Comparison of ENCODE assay signal across 8 cellular contexts in genomic region chr6:5025911-5026819, GRCh38. TPM values are rescaled to one million over a fixed set of nuclear protein-coding genes. Genes with fewer than 3 reads are reported as not detected.
DNase-seq lines count a peak whose midpoint lies in the region; ATAC-seq, FAIRE-seq and TF ChIP-seq lines count a peak whose summit lies in the region.

No MANE protein-coding gene starts in this region.

- no peak for ATAC-seq in activated naive CD4-positive, alpha-beta T cell treated with anti-CD3 and anti-CD28 coated beads, Interleukin-2, amount 50 U/mL, for 72 hours
- ATAC-seq in pancreas: peak; percentile 75 to 94 (median 88)
- no peak for ATAC-seq in GM19455 (IDR thresholded peaks at IDR 0.05; ENCODE audit: unreplicated experiment)
- no peak for ATAC-seq in HG03432 (IDR thresholded peaks at IDR 0.05; ENCODE audit: unreplicated experiment)
- ATAC-seq in HG03135 (IDR thresholded peaks at IDR 0.05; ENCODE audit: unreplicated experiment): no peak

- DNase-seq in DMS114 treated with DMSO at 0.1 percent for 48 hours (lab: John Stamatoyannopoulos, UW; ENCODE audit: unreplicated experiment) (peak; percentile 50), NCI-H187 treated with DMSO at 0.1 percent for 48 hours (lab: John Stamatoyannopoulos, UW) (peak; percentile 29), right atrium auricular region (ENCODE audit: low spot score) (peak; percentile 64), pancreas (peak in 5 of 6 donors; percentile 17 to 77 (median 34))
- DNase-seq in activated naive CD4-positive, alpha-beta T cell treated with anti-CD3 and anti-CD28 coated beads, Interleukin-2, amount 50 U/mL, for 72 hours (ENCODE audit: low spot score in 2 of 2): no peak

- peaks cover 4% of the 10 kb centered on the region in 2 donors for H3K9me3 Mint-ChIP-seq in activated naive CD4-positive, alpha-beta T cell treated with anti-CD3 and anti-CD28 coated beads, Interleukin-2, amount 50 U/mL, for 72 hours

- H3K36me3 ChIP-seq in right atrium auricular region: no peaks in the 10 kb centered on the region
- no peaks in the 10 kb centered on the region for H3K36me3 ChIP-seq in pancreas

- peak overlapping the region; percentile 4 to 22 for H3K27ac Mint-ChIP-seq in activated naive CD4-positive, alpha-beta T cell treated with anti-CD3 and anti-CD28 coated beads, Interleukin-2, amount 50 U/mL, for 72 hours

- H3K9me3 ChIP-seq in right atrium auricular region (no peaks in the 10 kb centered on the region), pancreas (no peaks in the 10 kb centered on the region)

- no peak for FAIRE-seq in pancreas (lab: Jason Lieb, UNC)

- H3K4me3 ChIP-seq in right atrium auricular region (peak overlapping the region; percentile 44 to 51), pancreas (peak overlapping the region; percentile 14 to 58 (median 44))

- H3K27me3 ChIP-seq in right atrium auricular region: no peaks in the 10 kb centered on the region
- H3K27me3 ChIP-seq in pancreas: no peaks in the 10 kb centered on the region

- intact Hi-C loops in pancreas (cut with DNase I): no loop called here

- WGBS in pancreas, 2 donors: 3% methylated on average over 34 to 35 of the region's 35 CpGs

- TF ChIP-seq CTCF in right atrium auricular region (IDR thresholded peaks at IDR 0.05) (peak in 1 of 2 donors; percentile 43), pancreas (IDR thresholded peaks at IDR 0.05) (no peak)

- peaks cover 0 to 6% of the 10 kb centered on the region in 2 donors for H3K36me3 Mint-ChIP-seq in activated naive CD4-positive, alpha-beta T cell treated with anti-CD3 and anti-CD28 coated beads, Interleukin-2, amount 50 U/mL, for 72 hours

- H3K4me1 ChIP-seq in right atrium auricular region (peaks cover 0 to 5% of the 10 kb centered on the region in 2 donors), pancreas (no peaks in the 10 kb centered on the region)

- H3K27ac ChIP-seq in right atrium auricular region (peak overlapping the region; percentile 60 to 70), pancreas (peak overlapping the region in 2 of 4 donors; percentile 4 to 34)

RNA-seq across cellular contexts. Expression of gene RPP40, which starts 22.3 kb away (rescaled TPM):
- total RNA-seq in activated naive CD4-positive, alpha-beta T cell treated with anti-CD3 and anti-CD28 coated beads, Interleukin-2, amount 50 U/mL, for 72 hours: 10 to 100 TPM in 1 of 2 donors, 1 to 10 TPM in 1; 6.0 to 15.5 TPM
- total RNA-seq in right atrium auricular region (1 to 10 TPM; 2.4 to 6.1 TPM), pancreas (1 to 10 TPM in 5 of 6 donors, under 1 TPM in 1; 0.97 to 3.7 (median 2.7) TPM)
- 1 to 10 TPM; 1.9 to 2.4 TPM for polyA plus RNA-seq in pancreas

RNA-seq across cellular contexts. Expression of gene PPP1R3G, which starts 59.0 kb away (rescaled TPM):
- total RNA-seq in activated naive CD4-positive, alpha-beta T cell treated with anti-CD3 and anti-CD28 coated beads, Interleukin-2, amount 50 U/mL, for 72 hours: under 1 TPM; 0.07 to 0.47 TPM
- total RNA-seq in right atrium auricular region (10 to 100 TPM in 1 of 2 donors, 1 to 10 TPM in 1; 8.8 to 16.4 TPM), pancreas (under 1 TPM in 4 of 6 donors, not detected in 2; 0.04 to 0.24 (median 0.07) TPM)
- polyA plus RNA-seq in pancreas: under 1 TPM; 0.08 to 0.09 TPM

Comparison
In these comparisons a context has a peak if more than half of its experiments do, and no peak if none do; other contexts are left out.
1. DNase-seq: peak in DMS114 treated with DMSO at 0.1 percent for 48 hours (single experiment), NCI-H187 treated with DMSO at 0.1 percent for 48 hours (single experiment), right atrium auricular region (single experiment) and pancreas (5 of 6); none in activated naive CD4-positive, alpha-beta T cell treated with anti-CD3 and anti-CD28 coated beads, Interleukin-2, amount 50 U/mL, for 72 hours (0 of 2).
2. ATAC-seq: peak in pancreas (4 of 4); none in activated naive CD4-positive, alpha-beta T cell treated with anti-CD3 and anti-CD28 coated beads, Interleukin-2, amount 50 U/mL, for 72 hours (0 of 2), GM19455 (single experiment), HG03432 (single experiment) and HG03135 (single experiment).
3. RNA of gene PPP1R3G, which starts 59.0 kb away (total RNA-seq): 8.8 to 16.4 TPM in right atrium auricular region; 0.07 to 0.47 TPM in activated naive CD4-positive, alpha-beta T cell treated with anti-CD3 and anti-CD28 coated beads, Interleukin-2, amount 50 U/mL, for 72 hours and 0.04 to 0.24 TPM in pancreas; every median in the first group is over 4 times any median in the second.